25 cellular contexts compared by ENCODE assay signal in the genomic region with DNA sequence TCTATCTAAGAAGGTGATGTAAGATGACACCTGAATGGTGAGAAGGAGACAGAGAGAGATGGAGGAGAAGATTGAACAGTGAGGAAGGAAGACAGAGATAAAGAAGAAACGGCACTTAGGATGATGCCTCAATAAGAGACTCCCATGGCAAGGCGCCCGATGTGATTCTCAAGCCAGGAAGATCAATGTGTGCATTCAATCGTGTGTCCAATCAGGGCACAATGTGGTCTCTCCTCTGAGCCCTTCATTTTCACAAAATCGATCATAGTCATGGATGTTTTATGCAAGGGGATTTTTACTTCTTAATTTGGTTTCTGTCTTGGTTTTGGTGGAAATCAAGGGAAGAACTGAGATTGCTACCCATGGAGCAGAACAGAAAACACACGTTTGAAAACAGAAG. TPM values are rescaled to one million over a fixed set of nuclear protein-coding genes. Genes with fewer than 3 reads are reported as not detected.
DNase-seq lines count a peak whose midpoint lies in the region; ATAC-seq and TF ChIP-seq lines count a peak whose summit lies in the region.
"Had no signal": no experiment of that assay in that cellular context is flagged by ENCODE, and none has a peak within 500 bp of the region (broad histone marks: within the 10 kb centered on the region; RNA-seq: fewer than 3 reads in every experiment).

No MANE protein-coding gene starts in this region.

- intact Hi-C loops in activated CD4-positive, alpha-beta T cell treated with anti-CD3 and anti-CD28 coated beads for 36 hours (cut with DNase I, micrococcal nuclease), result loop anchor here (5.0 kb wide), 2 partner anchors 492 to 522 kb away; no protein-coding TSS in a partner anchor
- intact Hi-C loops in activated T-helper 1 cell treated with anti-CD3 and anti-CD28 coated beads, Interleukin-12 subunit alpha, Interleukin-12 subunit beta, Interleukin-2, Interleukin-4 antibody, amounts not matched to agents 30 ng/mL and 10 ng/mL and 1 ng/mL, durations not matched to agents 14 hours and 24 hours and 36 hours (cut with micrococcal nuclease), result no loop called here
- intact Hi-C loops in naive thymus-derived CD4-positive, alpha-beta T cell (cut with micrococcal nuclease), result loop anchor here in 1 of 2 donors (10.0 kb wide), 1 partner anchor 524 kb away; no protein-coding TSS in a partner anchor
- intact Hi-C loops in ascending aorta (cut with DNase I), result no loop called here

- ATAC-seq in activated CD4-positive, alpha-beta T cell treated with anti-CD3 and anti-CD28 coated beads for 36 hours, result no peak
- ATAC-seq in CD4-positive, CD25-positive, alpha-beta regulatory T cell (ENCODE audit: low read depth in 2 of 2), result no peak
- no peak for ATAC-seq in naive thymus-derived CD4-positive, alpha-beta T cell
- ATAC-seq in HG02763 (IDR thresholded peaks at IDR 0.05; ENCODE audit: unreplicated experiment), result no peak
- ATAC-seq: esophagus mucosa, gastroesophageal sphincter, PC-3 had no signal

- no peaks in the 10 kb centered on the region for H3K36me3 ChIP-seq in CD4-positive, CD25-positive, alpha-beta regulatory T cell (ENCODE audit: control insufficient read depth, insufficient read depth, low read length)
- no peaks in the 10 kb centered on the region for H3K36me3 ChIP-seq in naive thymus-derived CD4-positive, alpha-beta T cell (ENCODE audit: control insufficient read depth in 2 of 3, insufficient read depth in 3 of 3, low read length in 3 of 3)
- H3K36me3 ChIP-seq in ascending aorta, result no peaks in the 10 kb centered on the region
- H3K36me3 ChIP-seq: gastroesophageal sphincter, uterus had no signal

- no peaks in the 10 kb centered on the region for H3K9me3 Mint-ChIP-seq in activated CD4-positive, alpha-beta T cell treated with anti-CD3 and anti-CD28 coated beads for 36 hours (ENCODE audit: low read depth)
- H3K9me3 Mint-ChIP-seq in CD4-positive, CD25-positive, alpha-beta regulatory T cell, result no peaks in the 10 kb centered on the region
- no peaks in the 10 kb centered on the region for H3K9me3 Mint-ChIP-seq in activated T-helper 1 cell treated with anti-CD3 and anti-CD28 coated beads, Interleukin-12 subunit alpha, Interleukin-12 subunit beta, Interleukin-2, Interleukin-4 antibody, amounts not matched to agents 30 ng/mL and 10 ng/mL and 1 ng/mL, durations not matched to agents 14 hours and 24 hours and 36 hours
- H3K9me3 Mint-ChIP-seq in naive thymus-derived CD4-positive, alpha-beta T cell, result no peaks in the 10 kb centered on the region

- H3K4me3 Mint-ChIP-seq in activated CD4-positive, alpha-beta T cell treated with anti-CD3 and anti-CD28 coated beads for 36 hours, result no peak overlapping the region
- peak overlapping the region; percentile 64 to 88 (median 79) for H3K4me3 Mint-ChIP-seq in CD4-positive, CD25-positive, alpha-beta regulatory T cell
- peak overlapping the region; percentile 57 for H3K4me3 Mint-ChIP-seq in activated T-helper 1 cell treated with anti-CD3 and anti-CD28 coated beads, Interleukin-12 subunit alpha, Interleukin-12 subunit beta, Interleukin-2, Interleukin-4 antibody, amounts not matched to agents 30 ng/mL and 10 ng/mL and 1 ng/mL, durations not matched to agents 14 hours and 24 hours and 36 hours
- H3K4me3 Mint-ChIP-seq in naive thymus-derived CD4-positive, alpha-beta T cell, result peak overlapping the region; percentile 21 to 85 (median 72)

- no peak for TF ChIP-seq CTCF in ascending aorta (IDR thresholded peaks at IDR 0.05)

- CTCF ChIA-PET in activated CD4-positive, alpha-beta T cell treated with anti-CD3 and anti-CD28 coated beads for 36 hours (lab: Charles Lee), result interaction anchor here (0.9 to 13.5 kb wide), 5 partner anchors 38 to 132 kb away, joined by 4 to 211 read pairs (median 13); a partner anchor contains a TSS
- CTCF ChIA-PET in naive thymus-derived CD4-positive, alpha-beta T cell (lab: Charles Lee), result interaction anchor here (0.8 to 9.5 kb wide), 8 partner anchors 39 to 165 kb away, joined by 3 to 138 read pairs (median 45); a partner anchor contains a TSS

- peak overlapping the region; percentile 26 for H3K27ac Mint-ChIP-seq in activated CD4-positive, alpha-beta T cell treated with anti-CD3 and anti-CD28 coated beads for 36 hours
- peak overlapping the region; percentile 92 to 96 (median 93) for H3K27ac Mint-ChIP-seq in CD4-positive, CD25-positive, alpha-beta regulatory T cell
- peak overlapping the region; percentile 64 for H3K27ac Mint-ChIP-seq in activated T-helper 1 cell treated with anti-CD3 and anti-CD28 coated beads, Interleukin-12 subunit alpha, Interleukin-12 subunit beta, Interleukin-2, Interleukin-4 antibody, amounts not matched to agents 30 ng/mL and 10 ng/mL and 1 ng/mL, durations not matched to agents 14 hours and 24 hours and 36 hours
- H3K27ac Mint-ChIP-seq in naive thymus-derived CD4-positive, alpha-beta T cell, result peak overlapping the region; percentile 87 to 96 (median 90)

- H3K4me1 Mint-ChIP-seq in activated CD4-positive, alpha-beta T cell treated with anti-CD3 and anti-CD28 coated beads for 36 hours, result peaks cover 98% of the 10 kb centered on the region
- H3K4me1 Mint-ChIP-seq in CD4-positive, CD25-positive, alpha-beta regulatory T cell, result peaks cover 47 to 97% (median 75%) of the 10 kb centered on the region in 4 donors
- peaks cover 95% of the 10 kb centered on the region for H3K4me1 Mint-ChIP-seq in activated T-helper 1 cell treated with anti-CD3 and anti-CD28 coated beads, Interleukin-12 subunit alpha, Interleukin-12 subunit beta, Interleukin-2, Interleukin-4 antibody, amounts not matched to agents 30 ng/mL and 10 ng/mL and 1 ng/mL, durations not matched to agents 14 hours and 24 hours and 36 hours (ENCODE audit: low read depth)
- peaks cover 58 to 96% (median 81%) of the 10 kb centered on the region in 7 donors for H3K4me1 Mint-ChIP-seq in naive thymus-derived CD4-positive, alpha-beta T cell

- no peaks in the 10 kb centered on the region for H3K27me3 ChIP-seq in CD4-positive, CD25-positive, alpha-beta regulatory T cell (ENCODE audit: control insufficient read depth, insufficient read depth, low read length)
- no peaks in the 10 kb centered on the region for H3K27me3 ChIP-seq in naive thymus-derived CD4-positive, alpha-beta T cell (ENCODE audit: control insufficient read depth in 2 of 2, insufficient read depth in 2 of 2, low read length in 2 of 2)
- H3K27me3 ChIP-seq in ascending aorta, result no peaks in the 10 kb centered on the region
- H3K27me3 ChIP-seq: uterus had no signal

- POLR2A ChIA-PET in activated CD4-positive, alpha-beta T cell treated with anti-CD3 and anti-CD28 coated beads for 36 hours (lab: Charles Lee), result no interaction called here
- POLR2A ChIA-PET in naive thymus-derived CD4-positive, alpha-beta T cell (lab: Charles Lee), result interaction anchor here (1.7 to 7.8 kb wide), 6 partner anchors 12 to 142 kb away, joined by 5 to 302 read pairs (median 62); a partner anchor contains a TSS

- H3K9me3 ChIP-seq in CD4-positive, CD25-positive, alpha-beta regulatory T cell (ENCODE audit: control insufficient read depth in 2 of 2, low read length in 2 of 2), result no peaks in the 10 kb centered on the region
- no peaks in the 10 kb centered on the region for H3K9me3 ChIP-seq in naive thymus-derived CD4-positive, alpha-beta T cell (ENCODE audit: control insufficient read depth in 2 of 3, low read length in 3 of 3)
- no peaks in the 10 kb centered on the region for H3K9me3 ChIP-seq in ascending aorta
- H3K9me3 ChIP-seq: gastroesophageal sphincter, uterus had no signal

- H3K4me3 ChIP-seq in CD4-positive, CD25-positive, alpha-beta regulatory T cell (ENCODE audit: low read depth, low read length), result peak overlapping the region; percentile 39
- no peak overlapping the region for H3K4me3 ChIP-seq in naive thymus-derived CD4-positive, alpha-beta T cell (ENCODE audit: low read length)
- no peak overlapping the region for H3K4me3 ChIP-seq in ascending aorta
- H3K4me3 ChIP-seq: dorsolateral prefrontal cortex, gastroesophageal sphincter, smooth muscle cell, uterus had no signal

- no peaks in the 10 kb centered on the region for H3K27me3 Mint-ChIP-seq in activated CD4-positive, alpha-beta T cell treated with anti-CD3 and anti-CD28 coated beads for 36 hours
- H3K27me3 Mint-ChIP-seq in CD4-positive, CD25-positive, alpha-beta regulatory T cell, result peaks cover 4% of the 10 kb centered on the region
- no peaks in the 10 kb centered on the region for H3K27me3 Mint-ChIP-seq in activated T-helper 1 cell treated with anti-CD3 and anti-CD28 coated beads, Interleukin-12 subunit alpha, Interleukin-12 subunit beta, Interleukin-2, Interleukin-4 antibody, amounts not matched to agents 30 ng/mL and 10 ng/mL and 1 ng/mL, durations not matched to agents 14 hours and 24 hours and 36 hours (ENCODE audit: insufficient read depth)
- H3K27me3 Mint-ChIP-seq in naive thymus-derived CD4-positive, alpha-beta T cell, result no peaks in the 10 kb centered on the region

- peak; percentile 35 for DNase-seq in activated CD4-positive, alpha-beta T cell treated with anti-CD3 and anti-CD28 coated beads for 36 hours
- DNase-seq in activated CD4-positive, alpha-beta T cell treated with anti-CD3 and anti-CD28 coated beads, Interleukin-2, amount 50 U/mL, for 48 hours, result no peak
- DNase-seq in CD4-positive, CD25-positive, alpha-beta regulatory T cell, result no peak
- DNase-seq in activated T-helper 1 cell treated with anti-CD3 and anti-CD28 coated beads, Interleukin-12 subunit alpha, Interleukin-12 subunit beta, Interleukin-2, Interleukin-4 antibody, amounts not matched to agents 30 ng/mL and 10 ng/mL and 1 ng/mL, durations not matched to agents 14 hours and 24 hours and 36 hours (ENCODE audit: low spot score), result no peak
- DNase-seq in naive thymus-derived CD4-positive, alpha-beta T cell, result no peak
- DNase-seq in ascending aorta (ENCODE audit: low spot score in 2 of 2) (no peak), NCI-H1930 (lab: John Stamatoyannopoulos, UW) (no peak)
- DNase-seq: activated CD4-positive, CD25-positive, alpha-beta regulatory T cell; amniotic stem cell; C1 segment of cervical spinal cord; dorsolateral prefrontal cortex; H7; NCI-H1417; NCI-H748 treated with DMSO at 0.1 percent for 48 hours; PC-3; SHP77 treated with DMSO at 0.1 percent for 48 hours; stimulated activated CD4-positive, alpha-beta T cell treated with anti-CD3 and anti-CD28 coated beads, Interleukin-4, amount 100 ng/mL, for 1 hour; uterus had no signal

- H3K36me3 Mint-ChIP-seq in activated CD4-positive, alpha-beta T cell treated with anti-CD3 and anti-CD28 coated beads for 36 hours (ENCODE audit: low read depth), result no peaks in the 10 kb centered on the region
- H3K36me3 Mint-ChIP-seq in CD4-positive, CD25-positive, alpha-beta regulatory T cell, result no peaks in the 10 kb centered on the region
- H3K36me3 Mint-ChIP-seq in activated T-helper 1 cell treated with anti-CD3 and anti-CD28 coated beads, Interleukin-12 subunit alpha, Interleukin-12 subunit beta, Interleukin-2, Interleukin-4 antibody, amounts not matched to agents 30 ng/mL and 10 ng/mL and 1 ng/mL, durations not matched to agents 14 hours and 24 hours and 36 hours (ENCODE audit: low read depth), result no peaks in the 10 kb centered on the region
- H3K36me3 Mint-ChIP-seq in naive thymus-derived CD4-positive, alpha-beta T cell, result peaks cover 0 to 6% (median 0%) of the 10 kb centered on the region in 5 donors

- H3K4me1 ChIP-seq in CD4-positive, CD25-positive, alpha-beta regulatory T cell (ENCODE audit: control insufficient read depth, insufficient read depth, low read length, poor library complexity, severe bottlenecking), result peaks cover 85% of the 10 kb centered on the region
- H3K4me1 ChIP-seq in naive thymus-derived CD4-positive, alpha-beta T cell (ENCODE audit: control insufficient read depth in 2 of 2, insufficient read depth in 2 of 2, low read length in 2 of 2), result peaks cover 67 to 72% of the 10 kb centered on the region in 2 donors
- H3K4me1 ChIP-seq in ascending aorta, result no peaks in the 10 kb centered on the region
- H3K4me1 ChIP-seq: uterus had no signal

- H3K27ac ChIP-seq in CD4-positive, CD25-positive, alpha-beta regulatory T cell (ENCODE audit: insufficient read depth, low read length, poor library complexity, severe bottlenecking), result peak overlapping the region; percentile 80
- H3K27ac ChIP-seq in naive thymus-derived CD4-positive, alpha-beta T cell (ENCODE audit: low read depth, low read length), result peak overlapping the region; percentile 58
- no peak overlapping the region for H3K27ac ChIP-seq in ascending aorta
- H3K27ac ChIP-seq: dorsolateral prefrontal cortex, gastroesophageal sphincter, uterus had no signal

RNA-seq across cellular contexts. Expression of a gene that starts 19.9 kb away (rescaled TPM):
- 1 to 10 TPM; 1.7 TPM for total RNA-seq in activated CD4-positive, alpha-beta T cell treated with anti-CD3 and anti-CD28 coated beads for 36 hours
- total RNA-seq in CD4-positive, CD25-positive, alpha-beta regulatory T cell, result 3.4 TPM
- 1 to 10 TPM in 2 of 4 donors, under 1 TPM in 2; 0.57 to 1.4 (median 1.1) TPM for polyA plus RNA-seq in CD4-positive, CD25-positive, alpha-beta regulatory T cell
- 1.2 and 1.5 TPM in 2 replicates for total RNA-seq in activated T-helper 1 cell treated with anti-CD3 and anti-CD28 coated beads, Interleukin-12 subunit alpha, Interleukin-12 subunit beta, Interleukin-2, Interleukin-4 antibody, amounts not matched to agents 30 ng/mL and 10 ng/mL and 1 ng/mL, durations not matched to agents 14 hours and 24 hours and 36 hours
- total RNA-seq in naive thymus-derived CD4-positive, alpha-beta T cell, result 1 to 10 TPM; 2.4 to 4.1 (median 3.1) TPM
- under 1 TPM; 0.47 to 0.66 TPM for polyA plus RNA-seq in naive thymus-derived CD4-positive, alpha-beta T cell
- not detected for total RNA-seq in ascending aorta
- total RNA-seq: cardiac septum, pulmonary artery endothelial cell had no signal
- polyA plus RNA-seq: neural cell had no signal

RNA-seq across cellular contexts. Expression of a gene that starts 37.1 kb away (rescaled TPM):
- total RNA-seq in activated CD4-positive, alpha-beta T cell treated with anti-CD3 and anti-CD28 coated beads for 36 hours, result 10 to 100 TPM; 57.1 to 79.4 TPM
- total RNA-seq in CD4-positive, CD25-positive, alpha-beta regulatory T cell, result 661 TPM
- polyA plus RNA-seq in CD4-positive, CD25-positive, alpha-beta regulatory T cell, result 100 to 1,000 TPM; 572 to 666 (median 631) TPM
- total RNA-seq in activated T-helper 1 cell treated with anti-CD3 and anti-CD28 coated beads, Interleukin-12 subunit alpha, Interleukin-12 subunit beta, Interleukin-2, Interleukin-4 antibody, amounts not matched to agents 30 ng/mL and 10 ng/mL and 1 ng/mL, durations not matched to agents 14 hours and 24 hours and 36 hours, result 87.8 and 88.3 TPM in 2 replicates
- total RNA-seq in naive thymus-derived CD4-positive, alpha-beta T cell, result 100 to 1,000 TPM; 154 to 300 (median 184) TPM
- 100 to 1,000 TPM in 1 of 2 donors, 10 to 100 TPM in 1; 85.2 to 163 TPM for polyA plus RNA-seq in naive thymus-derived CD4-positive, alpha-beta T cell
- 38.6 TPM for total RNA-seq in ascending aorta
- total RNA-seq: H7, PC-3 had no signal

Comparison
In these comparisons a context has a peak if more than half of its experiments do, and no peak if none do; other contexts are left out.
1. H3K27ac Mint-ChIP-seq: peak in every context shown above with its lines; median percentile 93 in CD4-positive, CD25-positive, alpha-beta regulatory T cell; 90 in naive thymus-derived CD4-positive, alpha-beta T cell; 64 in activated T-helper 1 cell treated with anti-CD3 and anti-CD28 coated beads, Interleukin-12 subunit alpha, Interleukin-12 subunit beta, Interleukin-2, Interleukin-4 antibody, amounts not matched to agents 30 ng/mL and 10 ng/mL and 1 ng/mL, durations not matched to agents 14 hours and 24 hours and 36 hours; 26 in activated CD4-positive, alpha-beta T cell treated with anti-CD3 and anti-CD28 coated beads for 36 hours.
2. H3K27ac ChIP-seq: peak in CD4-positive, CD25-positive, alpha-beta regulatory T cell (single experiment) and naive thymus-derived CD4-positive, alpha-beta T cell (single experiment); none in ascending aorta (0 of 2).
3. intact Hi-C loops: an anchor here in activated CD4-positive, alpha-beta T cell treated with anti-CD3 and anti-CD28 coated beads for 36 hours (5.0 kb wide); none called in activated T-helper 1 cell treated with anti-CD3 and anti-CD28 coated beads, Interleukin-12 subunit alpha, Interleukin-12 subunit beta, Interleukin-2, Interleukin-4 antibody, amounts not matched to agents 30 ng/mL and 10 ng/mL and 1 ng/mL, durations not matched to agents 14 hours and 24 hours and 36 hours and ascending aorta.